ENCODE assay signal across 18 cellular contexts in the genomic region with DNA sequence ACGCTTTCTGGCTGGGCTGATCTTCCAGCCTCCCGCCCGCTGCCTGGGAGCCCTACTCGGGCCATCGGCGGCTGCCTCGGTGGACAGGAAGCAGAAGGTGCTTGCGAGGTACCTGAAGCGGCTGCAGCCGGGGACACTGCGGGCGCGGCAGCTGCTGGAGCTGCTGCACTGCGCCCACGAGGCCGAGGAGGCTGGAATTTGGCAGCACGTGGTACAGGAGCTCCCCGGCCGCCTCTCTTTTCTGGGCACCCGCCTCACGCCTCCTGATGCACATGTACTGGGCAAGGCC.
"Had no signal": no experiment of that assay in that cellular context is flagged by ENCODE, and none has a peak within 500 bp of the region (broad histone marks: within the 10 kb centered on the region; RNA-seq: fewer than 3 reads in every experiment).

No MANE protein-coding gene starts in this region.

- DNase-seq: cortex of kidney; effector memory CD4-positive, alpha-beta T cell; kidney glomerular epithelial cell; mammary epithelial cell; naive thymus-derived CD4-positive, alpha-beta T cell; nephron progenitor cell; psoas muscle; retina; stimulated activated CD4-positive, alpha-beta T cell treated with anti-CD3 and anti-CD28 coated beads, Interleukin-2, amount 100 ng/mL, for 24 hours; stimulated activated CD4-positive, alpha-beta T cell treated with anti-CD3 and anti-CD28 coated beads, Interleukin-4, amount 100 ng/mL, for 4 hours had no signal

- H3K27me3 Mint-ChIP-seq: stimulated activated naive CD8-positive, alpha-beta T cell treated with anti-CD3 and anti-CD28 coated beads, Interleukin-15, Interleukin-2, amounts not matched to agents 100 ng/mL and 50 ng/mL, for 24 hours had no signal

- H3K36me3 ChIP-seq: neutrophil, vagina had no signal

- H3K4me3 ChIP-seq: heart right ventricle, psoas muscle, tibial artery, upper lobe of right lung, vagina had no signal

- H3K4me1 Mint-ChIP-seq: naive thymus-derived CD4-positive, alpha-beta T cell; nephron progenitor cell had no signal

- H3K27ac Mint-ChIP-seq: naive thymus-derived CD4-positive, alpha-beta T cell; nephron progenitor cell; stimulated activated naive CD8-positive, alpha-beta T cell treated with anti-CD3 and anti-CD28 coated beads, Interleukin-15, Interleukin-2, amounts not matched to agents 100 ng/mL and 50 ng/mL, for 24 hours had no signal

- ATAC-seq: esophagus mucosa; naive thymus-derived CD4-positive, alpha-beta T cell; psoas muscle; sciatic nerve had no signal

- H3K27me3 ChIP-seq: heart right ventricle, neutrophil, tibial artery, upper lobe of right lung, vagina had no signal

- H3K4me3 Mint-ChIP-seq: naive thymus-derived CD4-positive, alpha-beta T cell; nephron progenitor cell; stimulated activated naive CD8-positive, alpha-beta T cell treated with anti-CD3 and anti-CD28 coated beads, Interleukin-15, Interleukin-2, amounts not matched to agents 100 ng/mL and 50 ng/mL, for 24 hours had no signal
